1 cellular context compared by ENCODE assay signal in genomic region chr11:120532511-120533196, GRCh38.
A peak's percentile ranks its signal among the peaks of the same experiment; 100 is the strongest.
TF ChIP-seq lines count a peak whose summit lies in the region.

No MANE protein-coding gene starts in this region.

TF ChIP-seq in IMR-90, 13 proteins besides CTCF, POLR2A, EP300 and RAD21:
- TF ChIP-seq CHD1 (IDR thresholded peaks at IDR 0.05; ENCODE audit: low read depth, low read length) (no peak), CEBPB (IDR thresholded peaks at IDR 0.05; ENCODE audit: low read depth, low read length) (peak; percentile 93), RFX5 (IDR thresholded peaks at IDR 0.05; ENCODE audit: low read depth, low read length) (no peak)
